ENCODE assay signal across 9 cellular contexts in genomic region chr3:76436895-76437294, GRCh38.
"Had no signal": no experiment of that assay in that cellular context is flagged by ENCODE, and none has a peak within 500 bp of the region (broad histone marks: within the 10 kb centered on the region; RNA-seq: fewer than 3 reads in every experiment).

No MANE protein-coding gene starts in this region.

- H3K36me3 Mint-ChIP-seq: activated naive CD4-positive, alpha-beta T cell treated with anti-CD3 and anti-CD28 coated beads, Interleukin-2, amount 50 U/mL, for 24 hours; naive thymus-derived CD4-positive, alpha-beta T cell had no signal

- H3K4me1 Mint-ChIP-seq: activated naive CD4-positive, alpha-beta T cell treated with anti-CD3 and anti-CD28 coated beads, Interleukin-2, amount 50 U/mL, for 24 hours; naive thymus-derived CD4-positive, alpha-beta T cell; T-helper 17 cell had no signal

- H3K27ac Mint-ChIP-seq: activated naive CD4-positive, alpha-beta T cell treated with anti-CD3 and anti-CD28 coated beads, Interleukin-2, amount 50 U/mL, for 24 hours; naive thymus-derived CD4-positive, alpha-beta T cell; T-helper 17 cell had no signal

- H3K4me3 Mint-ChIP-seq: activated naive CD4-positive, alpha-beta T cell treated with anti-CD3 and anti-CD28 coated beads, Interleukin-2, amount 50 U/mL, for 24 hours; naive thymus-derived CD4-positive, alpha-beta T cell; T-helper 17 cell had no signal

- DNase-seq: activated effector memory CD4-positive, alpha-beta T cell treated with Interleukin-2 at 50 U/mL for 16 hours; activated T-cell treated with anti-CD3 and anti-CD28 coated beads, Interleukin-2, amount 50 U/mL, for 1 hour; left colon; naive thymus-derived CD4-positive, alpha-beta T cell; retina; T-helper 17 cell; transverse colon had no signal

- H3K27me3 Mint-ChIP-seq: activated naive CD4-positive, alpha-beta T cell treated with anti-CD3 and anti-CD28 coated beads, Interleukin-2, amount 50 U/mL, for 24 hours; naive thymus-derived CD4-positive, alpha-beta T cell; T-helper 17 cell had no signal

- H3K4me3 ChIP-seq: breast epithelium, transverse colon had no signal

- ATAC-seq: left colon; naive thymus-derived CD4-positive, alpha-beta T cell; T-helper 17 cell had no signal
